23 cellular contexts compared by ENCODE assay signal in the genomic region with DNA sequence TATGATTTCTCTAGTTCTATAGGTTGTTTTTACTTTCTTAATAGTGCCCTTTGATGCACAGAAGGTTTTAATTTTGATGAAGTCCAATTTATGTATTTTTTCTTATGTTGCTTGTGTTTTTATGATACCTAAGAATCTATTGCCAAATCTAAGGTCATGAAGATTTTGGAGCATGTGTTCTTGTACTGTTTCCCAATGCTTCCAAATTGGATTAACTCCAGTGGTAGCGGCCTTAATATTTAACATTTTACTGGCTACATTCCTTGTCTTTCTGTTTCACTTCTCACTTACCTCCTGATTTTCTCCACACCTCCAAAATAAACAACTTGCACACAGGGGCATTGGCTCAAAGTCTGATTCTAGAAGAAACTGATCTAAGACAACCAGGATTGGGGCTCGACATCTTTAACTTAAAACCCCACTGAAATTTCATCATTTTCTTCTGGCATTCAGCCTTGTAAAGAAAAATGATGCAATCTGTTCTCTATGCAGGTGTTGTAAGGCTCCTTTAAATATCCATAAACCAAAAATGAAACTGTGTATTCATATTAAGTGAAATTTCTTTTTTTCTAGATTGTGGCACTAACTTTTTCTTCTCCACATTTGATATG.
A peak's percentile ranks its signal among the peaks of the same experiment; 100 is the strongest.
DNase-seq lines count a peak whose midpoint lies in the region; ATAC-seq and TF ChIP-seq lines count a peak whose summit lies in the region.
"Had no signal": no experiment of that assay in that cellular context is flagged by ENCODE, and none has a peak within 500 bp of the region (broad histone marks: within the 10 kb centered on the region; RNA-seq: fewer than 3 reads in every experiment).

No MANE protein-coding gene starts in this region.

- H3K4me2 ChIP-seq in HCT116 (ENCODE audit: low read length) = no peak overlapping the region
- H3K4me2 ChIP-seq: neural progenitor cell had no signal

- TF ChIP-seq CTCF in HCT116 (IDR thresholded peaks at IDR 0.05 in 2 of 3, conservative IDR thresholded peaks at IDR 0.05 in 1 of 3; ENCODE audit: borderline replicate concordance in 1 of 3, insufficient read depth in 1 of 3, low read depth in 2 of 3, low read length in 2 of 3) (no peak), Panc1 (IDR thresholded peaks at IDR 0.05) (no peak), prostate gland (IDR thresholded peaks at IDR 0.05) (no peak)

- H3K36me3 ChIP-seq in HCT116 (ENCODE audit: control insufficient read depth in 1 of 2, insufficient read depth in 2 of 2, low read length in 2 of 2) (no peaks in the 10 kb centered on the region), Panc1 (ENCODE audit: control insufficient read depth, insufficient read depth, low read length) (no peaks in the 10 kb centered on the region), prostate gland (no peaks in the 10 kb centered on the region)
- no peaks in the 10 kb centered on the region for H3K36me3 ChIP-seq in effector memory CD4-positive, alpha-beta T cell (ENCODE audit: control insufficient read depth, insufficient read depth, low read length)
- H3K36me3 ChIP-seq: HAP-1, neural progenitor cell, SJCRH30 had no signal

- no peaks in the 10 kb centered on the region for H3K9me3 ChIP-seq in HCT116 (ENCODE audit: control insufficient read depth in 1 of 2, insufficient read depth in 1 of 2, low read depth in 1 of 2, low read length in 2 of 2)
- H3K9me3 ChIP-seq in Panc1 (ENCODE audit: control insufficient read depth, insufficient read depth, low read depth, low read length) = no peaks in the 10 kb centered on the region
- H3K9me3 ChIP-seq in prostate gland = no peaks in the 10 kb centered on the region
- H3K9me3 ChIP-seq in effector memory CD4-positive, alpha-beta T cell (ENCODE audit: control insufficient read depth, low read length) = no peaks in the 10 kb centered on the region
- H3K9me3 ChIP-seq: HAP-1, SJCRH30 had no signal

- H3K4me3 ChIP-seq in HCT116 (replicated peaks in 1 of 2; ENCODE audit: low read depth in 1 of 2, low read length in 2 of 2) (no peak overlapping the region), Panc1 (ENCODE audit: low read depth in 2 of 2, low read length in 2 of 2) (no peak overlapping the region), prostate gland (no peak overlapping the region)
- no peak overlapping the region for H3K4me3 ChIP-seq in effector memory CD4-positive, alpha-beta T cell (ENCODE audit: insufficient read depth, low read depth, low read length, poor library complexity, severe bottlenecking)
- H3K4me3 ChIP-seq: HAP-1, neural progenitor cell, SJCRH30 had no signal

- BruUV-seq in HCT116 (replicated peaks; lab: Mats Ljungman, UMichigan) (no TSS peak), Panc1 (replicated peaks; lab: Mats Ljungman, UMichigan) (no TSS peak)

- 19% methylated on average over 2 of the region's 2 CpGs for WGBS in prostate gland

- TF ChIP-seq RAD21 in HCT116 (IDR thresholded peaks at IDR 0.05; ENCODE audit: low read depth) = no peak

- H2AFZ ChIP-seq in HCT116 (ENCODE audit: low read depth, low read length, poor library complexity, severe bottlenecking) = no peak overlapping the region
- H2AFZ ChIP-seq: neural progenitor cell had no signal

- H3K79me2 ChIP-seq in HCT116 (ENCODE audit: insufficient read depth, low read length) = no peaks in the 10 kb centered on the region

- in situ Hi-C loops in Panc1 (cut with HindIII; ENCODE audit: low pct_unique_long_range_greater_than_20kb, low sequenced_read_pairs) = no loop called here

- POLR2A ChIA-PET in HCT116 (lab: Charles Lee) = no interaction called here
- POLR2A ChIA-PET in Panc1 (lab: Charles Lee) = no interaction called here

- RAD21 ChIA-PET in HCT116 (lab: Charles Lee; ENCODE audit: low non-redundant PET in 1 of 2, low total read pairs in 2 of 2, uncharacterized antibody in 2 of 2, unreplicated experiment in 2 of 2) = no interaction called here

- no peak overlapping the region for H3K27ac ChIP-seq in HCT116 (ENCODE audit: low read depth, low read length)
- peak overlapping the region; percentile 13; the same call in 1 of the 2 replicates for H3K27ac ChIP-seq in Panc1 (ENCODE audit: low read length)
- H3K27ac ChIP-seq in prostate gland = no peak overlapping the region
- no peak overlapping the region for H3K27ac ChIP-seq in effector memory CD4-positive, alpha-beta T cell (ENCODE audit: insufficient read depth, low read length, poor library complexity, severe bottlenecking)
- H3K27ac ChIP-seq: neural progenitor cell, SJCRH30 had no signal

- H3K27me3 ChIP-seq in HCT116 (ENCODE audit: insufficient read depth, low read length) (no peaks in the 10 kb centered on the region), Panc1 (ENCODE audit: control insufficient read depth, insufficient read depth, low read length) (no peaks in the 10 kb centered on the region), prostate gland (replicated peaks; ENCODE audit: insufficient read depth) (no peaks in the 10 kb centered on the region)
- no peaks in the 10 kb centered on the region for H3K27me3 ChIP-seq in effector memory CD4-positive, alpha-beta T cell (replicated peaks; ENCODE audit: control insufficient read depth, insufficient read depth, low read length, poor library complexity, severe bottlenecking)
- H3K27me3 ChIP-seq: neural progenitor cell, SJCRH30 had no signal

- H3K9ac ChIP-seq in HCT116 (ENCODE audit: low read length) = no peak overlapping the region
- H3K9ac ChIP-seq: neural progenitor cell had no signal

- H4K20me1 ChIP-seq in HCT116 (ENCODE audit: insufficient read depth) = no peaks in the 10 kb centered on the region

- H3K4me1 ChIP-seq in HCT116 (ENCODE audit: control insufficient read depth in 1 of 2, insufficient read depth in 2 of 2, low read length in 2 of 2) = no peaks in the 10 kb centered on the region
- no peaks in the 10 kb centered on the region for H3K4me1 ChIP-seq in Panc1 (ENCODE audit: control insufficient read depth, insufficient read depth, low read length)
- H3K4me1 ChIP-seq in prostate gland (replicated peaks) = no peaks in the 10 kb centered on the region
- no peaks in the 10 kb centered on the region for H3K4me1 ChIP-seq in effector memory CD4-positive, alpha-beta T cell (ENCODE audit: control insufficient read depth, insufficient read depth, low read length, poor library complexity, severe bottlenecking)
- H3K4me1 ChIP-seq: HAP-1, SJCRH30 had no signal

- CTCF ChIA-PET in HCT116 (lab: Charles Lee) = no interaction called here
- CTCF ChIA-PET in Panc1 (lab: Charles Lee) = no interaction called here

- ATAC-seq in HCT116 = no peak
- no peak for ATAC-seq in Panc1
- ATAC-seq: left lobe of liver, WTC11 had no signal

- H3K9me2 ChIP-seq in HCT116 (ENCODE audit: insufficient read depth) = no peaks in the 10 kb centered on the region

- DNase-seq in HCT116 (ENCODE audit: low read depth, low spot score) (no peak), Panc1 (ENCODE audit: low read depth, low spot score) (no peak), fibroblast of gingiva (ENCODE audit: low read depth) (peak; percentile 6), prostate gland (ENCODE audit: low spot score) (peak; percentile 7), HT-29 (ENCODE audit: low spot score) (no peak)
- no peak for DNase-seq in effector memory CD4-positive, alpha-beta T cell
- no peak for DNase-seq in activated naive CD4-positive, alpha-beta T cell treated with Interleukin-2 at 50 U/mL for 16 hours
- DNase-seq: activated CD4-positive, alpha-beta memory T cell treated with anti-CD3 and anti-CD28 coated beads for 36 hours; activated naive CD4-positive, alpha-beta T cell; activated T-cell treated with anti-CD3 and anti-CD28 coated beads for 4 hours; DMS79 treated with DMSO at 0.1 percent for 48 hours; glutamatergic neuron; NCI-H2029; NCI-H526; retina; SJCRH30; stimulated activated CD4-positive, alpha-beta T cell treated with anti-CD3 and anti-CD28 coated beads, Interleukin-12 subunit alpha, Interleukin-12 subunit beta, amount 100 ng/mL, for 4 hours; stimulated activated CD8-positive, alpha-beta memory T cell treated with anti-CD3 and anti-CD28 coated beads, Interleukin-4, amount 100 ng/mL, for 48 hours; substantia nigra had no signal

- intact Hi-C loops in HCT116 (cut with micrococcal nuclease) (no loop called here), Panc1 (cut with micrococcal nuclease; ENCODE audit: unreplicated experiment) (no loop called here), prostate gland (cut with DNase I) (no loop called here)

- TF ChIP-seq POLR2A in HCT116 (IDR thresholded peaks at IDR 0.05; ENCODE audit: borderline replicate concordance, extremely low read depth, insufficient read depth, insufficient read length) (no peak), prostate gland (IDR thresholded peaks at IDR 0.05) (no peak)

TF ChIP-seq in HCT116, 20 proteins besides CTCF, POLR2A, EP300 and RAD21:
- TF ChIP-seq, protein P1, sequence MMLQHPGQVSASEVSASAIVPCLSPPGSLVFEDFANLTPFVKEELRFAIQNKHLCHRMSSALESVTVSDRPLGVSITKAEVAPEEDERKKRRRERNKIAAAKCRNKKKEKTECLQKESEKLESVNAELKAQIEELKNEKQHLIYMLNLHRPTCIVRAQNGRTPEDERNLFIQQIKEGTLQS (IDR thresholded peaks at IDR 0.05) = no peak
- peak; percentile 42; the same call in 1 of the 2 replicates for TF ChIP-seq CEBPB (IDR thresholded peaks at IDR 0.05; ENCODE audit: low read depth)
- no peak for TF ChIP-seq MAX (IDR thresholded peaks at IDR 0.05)

Comparison
In these comparisons a context has a peak if more than half of its experiments do, and no peak if none do; other contexts are left out.
1. DNase-seq: peak in fibroblast of gingiva (single experiment) and prostate gland (single experiment); none in HCT116 (single experiment), Panc1 (single experiment), effector memory CD4-positive, alpha-beta T cell (0 of 3), HT-29 (single experiment) and activated naive CD4-positive, alpha-beta T cell treated with Interleukin-2 at 50 U/mL for 16 hours (single experiment).